19 cellular contexts compared by ENCODE assay signal in the genomic region with DNA sequence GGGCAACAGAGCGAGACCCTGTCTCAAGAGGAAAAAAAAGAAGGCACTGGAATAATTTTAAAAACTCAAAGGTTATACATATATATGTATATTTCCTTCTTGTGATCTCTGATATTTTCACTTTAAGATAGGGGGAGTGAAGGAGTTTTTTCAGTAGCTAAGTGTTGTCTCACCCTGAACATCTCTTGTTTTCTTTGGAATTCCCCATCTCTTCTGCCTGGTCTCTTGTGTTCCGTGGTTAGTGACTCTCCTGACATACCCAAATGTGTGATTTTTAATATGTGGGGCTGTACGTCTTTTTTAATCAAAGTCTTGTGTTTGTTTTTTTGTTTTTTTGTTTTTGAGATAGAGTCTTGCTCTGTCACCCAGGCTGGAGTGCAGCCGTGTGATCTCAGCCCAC. TPM values are rescaled to one million over a fixed set of nuclear protein-coding genes. Genes with fewer than 3 reads are reported as not detected.
"Had no signal": no experiment of that assay in that cellular context is flagged by ENCODE, and none has a peak within 500 bp of the region (broad histone marks: within the 10 kb centered on the region; RNA-seq: fewer than 3 reads in every experiment).

No MANE protein-coding gene starts in this region.

- H3K36me3 ChIP-seq: left ventricle myocardium inferior, prostate gland, upper lobe of left lung had no signal

- ATAC-seq: foreskin keratinocyte; naive thymus-derived CD8-positive, alpha-beta T cell; right cardiac atrium had no signal

- H3K4me1 ChIP-seq: prostate gland, upper lobe of left lung had no signal

- H3K4me3 Mint-ChIP-seq: activated naive CD4-positive, alpha-beta T cell treated with anti-CD3 and anti-CD28 coated beads, Interleukin-2, amount 10 ng/mL, durations not matched to agents 7 days and 5 days; mesothelial cell of epicardium; naive thymus-derived CD8-positive, alpha-beta T cell had no signal

- DNase-seq: activated CD4-positive, alpha-beta T cell treated with anti-CD3 and anti-CD28 coated beads for 1 hour; activated CD8-positive, alpha-beta memory T cell treated with anti-CD3 and anti-CD28 coated beads for 24 hours; activated CD8-positive, alpha-beta memory T cell treated with anti-CD3 and anti-CD28 coated beads, Interleukin-2, amount 50 U/mL, for 4 hours; activated effector memory CD4-positive, alpha-beta T cell treated with anti-CD3 and anti-CD28 coated beads, Interleukin-2, amount 50 U/mL, for 16 hours; activated naive CD4-positive, alpha-beta T cell treated with anti-CD3 and anti-CD28 coated beads, Interleukin-2, amount 10 ng/mL, durations not matched to agents 7 days and 5 days; activated T-cell treated with anti-CD3 and anti-CD28 coated beads, Interleukin-2, amount 50 U/mL, for 48 hours; aorta; central memory CD4-positive, alpha-beta T cell; effector memory CD4-positive, alpha-beta T cell; foreskin keratinocyte; left ventricle myocardium inferior; naive thymus-derived CD8-positive, alpha-beta T cell; right cardiac atrium; stimulated activated CD4-positive, alpha-beta T cell treated with anti-CD3 and anti-CD28 coated beads, Interleukin-12 subunit alpha, Interleukin-12 subunit beta, amount 100 ng/mL, for 4 hours; T-helper 9 cell; upper lobe of left lung had no signal

- H3K27ac ChIP-seq: foreskin keratinocyte, left ventricle myocardium inferior, prostate gland, upper lobe of left lung had no signal

- H3K9me3 ChIP-seq: left ventricle myocardium inferior, prostate gland, upper lobe of left lung had no signal

- H3K27ac Mint-ChIP-seq: activated naive CD4-positive, alpha-beta T cell treated with anti-CD3 and anti-CD28 coated beads, Interleukin-2, amount 10 ng/mL, durations not matched to agents 7 days and 5 days; mesothelial cell of epicardium had no signal

- H3K27me3 ChIP-seq: foreskin keratinocyte, upper lobe of left lung had no signal

- H3K4me1 Mint-ChIP-seq: activated naive CD4-positive, alpha-beta T cell treated with anti-CD3 and anti-CD28 coated beads, Interleukin-2, amount 10 ng/mL, durations not matched to agents 7 days and 5 days had no signal

- H3K4me3 ChIP-seq: left ventricle myocardium inferior, prostate gland, upper lobe of left lung had no signal

- H3K9me3 Mint-ChIP-seq: activated naive CD4-positive, alpha-beta T cell treated with anti-CD3 and anti-CD28 coated beads, Interleukin-2, amount 10 ng/mL, durations not matched to agents 7 days and 5 days; mesothelial cell of epicardium; naive thymus-derived CD8-positive, alpha-beta T cell had no signal

- H3K27me3 Mint-ChIP-seq: activated naive CD4-positive, alpha-beta T cell treated with anti-CD3 and anti-CD28 coated beads, Interleukin-2, amount 10 ng/mL, durations not matched to agents 7 days and 5 days; naive thymus-derived CD8-positive, alpha-beta T cell had no signal

RNA-seq across cellular contexts. Expression of a gene that starts 15.3 kb away (rescaled TPM):
- polyA plus RNA-seq: thymus had no signal
